1 cellular context compared by ENCODE assay signal in the genomic region with DNA sequence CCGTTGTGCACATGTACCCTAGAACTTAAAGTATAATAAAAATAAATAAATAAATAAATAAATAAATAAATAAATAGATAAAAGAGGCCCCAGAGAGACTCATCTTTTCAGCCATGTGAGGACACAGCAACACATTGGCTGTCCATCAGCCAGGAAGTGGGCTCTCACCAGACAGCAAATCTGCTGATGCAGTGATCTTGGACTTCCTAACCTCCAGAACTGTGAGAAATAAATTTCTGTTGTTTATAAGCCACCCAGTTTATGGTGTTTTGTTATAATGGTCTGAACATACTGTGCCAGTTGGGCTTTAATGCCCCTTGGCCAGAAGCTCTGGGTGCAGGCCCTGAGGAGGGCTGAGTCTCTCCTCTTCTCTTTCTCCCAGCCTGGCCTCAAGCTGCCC.
TF ChIP-seq lines count a peak whose summit lies in the region.

No MANE protein-coding gene starts in this region.

TF ChIP-seq in K562, 482 proteins besides CTCF, POLR2A, EP300 and RAD21 (continued from another document):
- TF ChIP-seq, protein P1, sequence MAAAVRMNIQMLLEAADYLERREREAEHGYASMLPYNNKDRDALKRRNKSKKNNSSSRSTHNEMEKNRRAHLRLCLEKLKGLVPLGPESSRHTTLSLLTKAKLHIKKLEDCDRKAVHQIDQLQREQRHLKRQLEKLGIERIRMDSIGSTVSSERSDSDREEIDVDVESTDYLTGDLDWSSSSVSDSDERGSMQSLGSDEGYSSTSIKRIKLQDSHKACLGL (CRISPR knock-in tag; IDR thresholded peaks at IDR 0.05; ENCODE audit: borderline replicate concordance, poor library complexity, severe bottlenecking) = no peak
- TF ChIP-seq, protein P2, sequence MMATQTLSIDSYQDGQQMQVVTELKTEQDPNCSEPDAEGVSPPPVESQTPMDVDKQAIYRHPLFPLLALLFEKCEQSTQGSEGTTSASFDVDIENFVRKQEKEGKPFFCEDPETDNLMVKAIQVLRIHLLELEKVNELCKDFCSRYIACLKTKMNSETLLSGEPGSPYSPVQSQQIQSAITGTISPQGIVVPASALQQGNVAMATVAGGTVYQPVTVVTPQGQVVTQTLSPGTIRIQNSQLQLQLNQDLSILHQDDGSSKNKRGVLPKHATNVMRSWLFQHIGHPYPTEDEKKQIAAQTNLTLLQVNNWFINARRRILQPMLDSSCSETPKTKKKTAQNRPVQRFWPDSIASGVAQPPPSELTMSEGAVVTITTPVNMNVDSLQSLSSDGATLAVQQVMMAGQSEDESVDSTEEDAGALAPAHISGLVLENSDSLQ (IDR thresholded peaks at IDR 0.05) = no peak
- TF ChIP-seq C11orf30 (IDR thresholded peaks at IDR 0.05; ENCODE audit: low read depth) (0 out of 2 replicates have a peak, but pooled peaks have one; percentile 10), ZNF644 (tag; IDR thresholded peaks at IDR 0.05; ENCODE audit: low read depth) (no peak), NONO (IDR thresholded peaks at IDR 0.05; ENCODE audit: low read depth in 2 of 2, low read length in 1 of 2) (no peak)
- TF ChIP-seq, protein P3, sequence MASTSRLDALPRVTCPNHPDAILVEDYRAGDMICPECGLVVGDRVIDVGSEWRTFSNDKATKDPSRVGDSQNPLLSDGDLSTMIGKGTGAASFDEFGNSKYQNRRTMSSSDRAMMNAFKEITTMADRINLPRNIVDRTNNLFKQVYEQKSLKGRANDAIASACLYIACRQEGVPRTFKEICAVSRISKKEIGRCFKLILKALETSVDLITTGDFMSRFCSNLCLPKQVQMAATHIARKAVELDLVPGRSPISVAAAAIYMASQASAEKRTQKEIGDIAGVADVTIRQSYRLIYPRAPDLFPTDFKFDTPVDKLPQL (IDR thresholded peaks at IDR 0.05; ENCODE audit: extremely low read depth, insufficient read length) = no peak
